1 cellular context compared by ENCODE assay signal in the genomic region with DNA sequence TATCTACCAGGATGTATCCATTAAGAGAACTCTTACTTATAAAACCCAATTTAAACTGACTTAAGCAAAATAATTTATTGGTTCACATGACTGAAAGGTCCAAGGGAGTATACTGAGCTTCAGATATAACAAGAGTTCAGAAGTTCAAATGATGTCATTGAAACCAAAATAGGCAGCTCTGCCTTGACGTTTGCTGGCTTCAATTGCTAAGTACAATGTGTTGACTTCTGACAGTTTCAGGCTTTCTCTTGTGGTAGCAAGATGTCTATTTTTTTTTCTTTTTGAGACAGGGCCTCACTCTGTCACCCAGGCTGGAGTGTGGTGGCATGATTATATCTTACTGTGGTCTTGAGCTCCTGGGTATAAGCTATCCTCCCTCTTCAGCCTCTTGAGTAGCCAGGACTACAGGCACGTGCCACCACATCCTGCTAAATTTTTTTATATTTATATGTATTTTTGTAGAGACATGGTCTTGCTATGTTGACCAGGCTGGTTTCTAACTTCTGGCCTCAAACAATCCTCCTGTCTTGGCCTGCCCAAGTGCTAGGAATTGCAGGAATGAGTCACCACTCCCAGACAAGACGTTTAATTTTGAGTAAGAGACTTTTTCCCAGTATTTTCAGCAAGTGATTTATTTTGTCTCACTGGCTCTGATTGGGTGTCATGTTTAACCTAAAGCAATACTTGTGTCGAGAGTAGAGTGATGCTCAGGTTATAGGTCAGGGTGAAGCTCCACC.
A peak's percentile ranks its signal among the peaks of the same experiment; 100 is the strongest.
TF ChIP-seq lines count a peak whose summit lies in the region.

No MANE protein-coding gene starts in this region.

TF ChIP-seq in K562, 482 proteins besides CTCF, POLR2A, EP300 and RAD21 (continued from another document):
- peak; percentile 68; the same call in 1 of the 2 replicates for TF ChIP-seq MEF2A (IDR thresholded peaks at IDR 0.05; ENCODE audit: control insufficient read depth, low read depth, low read length)
- no peak for TF ChIP-seq CCAR2 (IDR thresholded peaks at IDR 0.05; ENCODE audit: low read depth, low read length)
- no peak for TF ChIP-seq TAF7 (tag; IDR thresholded peaks at IDR 0.05)
- TF ChIP-seq BRF2 (IDR thresholded peaks at IDR 0.05; ENCODE audit: borderline replicate concordance, insufficient read depth, insufficient read length): no peak
- TF ChIP-seq L3MBTL2 (IDR thresholded peaks at IDR 0.05): no peak
- no peak for TF ChIP-seq NCOR1 (IDR thresholded peaks at IDR 0.05)
- TF ChIP-seq ZNF699 (CRISPR knock-in tag; IDR thresholded peaks at IDR 0.05; ENCODE audit: insufficient replicate concordance): no peak
